ENCODE assay signal across 25 cellular contexts in genomic region chr3:61681636-61682035, GRCh38.
"Had no signal": no experiment of that assay in that cellular context is flagged by ENCODE, and none has a peak within 500 bp of the region (broad histone marks: within the 10 kb centered on the region; RNA-seq: fewer than 3 reads in every experiment).

No MANE protein-coding gene starts in this region.

- H3K27me3 Mint-ChIP-seq: activated naive CD8-positive, alpha-beta T cell treated with anti-CD3 and anti-CD28 coated beads, Interleukin-2, amount 10 ng/mL, durations not matched to agents 7 days and 5 days had no signal

- H3K9me3 ChIP-seq: adrenal gland had no signal

- DNase-seq: activated CD4-positive, alpha-beta T cell treated with anti-CD3 and anti-CD28 coated beads for 4 hours; activated CD8-positive, alpha-beta memory T cell treated with anti-CD3 and anti-CD28 coated beads, Interleukin-2, amount 50 U/mL, for 48 hours; activated CD8-positive, alpha-beta T cell treated with anti-CD3 and anti-CD28 coated beads for 36 hours; activated naive CD4-positive, alpha-beta T cell treated with anti-CD3 and anti-CD28 coated beads, Interleukin-2, amount 50 U/mL, for 16 hours; activated naive CD8-positive, alpha-beta T cell treated with anti-CD3 and anti-CD28 coated beads, Interleukin-2, amount 10 ng/mL, durations not matched to agents 7 days and 5 days; activated T-cell treated with anti-CD3 and anti-CD28 coated beads, Interleukin-2, amount 50 U/mL, for 1 hour; adrenal gland; anterior cingulate cortex; Karpas-422; NCI-H1048; NCI-H2029; NCI-H2107; NCI-H2171 treated with DMSO at 0.1 percent for 48 hours; NCI-H226; NCI-H510A; NCI-H526 treated with DMSO at 0.1 percent for 48 hours; NCI-H82; OCI-M1; RPMI8226; T-helper 1 cell had no signal

- H3K4me3 Mint-ChIP-seq: activated CD8-positive, alpha-beta T cell treated with anti-CD3 and anti-CD28 coated beads for 36 hours; activated naive CD8-positive, alpha-beta T cell treated with anti-CD3 and anti-CD28 coated beads, Interleukin-2, amount 10 ng/mL, durations not matched to agents 7 days and 5 days had no signal

- H3K27me3 ChIP-seq: adrenal gland had no signal

- ATAC-seq: activated CD4-positive, CD25-positive, alpha-beta regulatory T cell treated with anti-CD3 and anti-CD28 coated beads, Interleukin-2, amount 50 U/mL, for 24 hours; activated CD8-positive, alpha-beta T cell treated with anti-CD3 and anti-CD28 coated beads for 36 hours; K562; Panc1; Right ventricle myocardium inferior had no signal

- H3K9me3 Mint-ChIP-seq: activated CD8-positive, alpha-beta T cell treated with anti-CD3 and anti-CD28 coated beads for 36 hours; activated naive CD8-positive, alpha-beta T cell treated with anti-CD3 and anti-CD28 coated beads, Interleukin-2, amount 10 ng/mL, durations not matched to agents 7 days and 5 days had no signal

- H3K36me3 ChIP-seq: adrenal gland had no signal

- H3K27ac Mint-ChIP-seq: activated CD8-positive, alpha-beta T cell treated with anti-CD3 and anti-CD28 coated beads for 36 hours; activated naive CD8-positive, alpha-beta T cell treated with anti-CD3 and anti-CD28 coated beads, Interleukin-2, amount 10 ng/mL, durations not matched to agents 7 days and 5 days had no signal

- H3K4me3 ChIP-seq: adrenal gland, K562 had no signal

- H3K4me1 ChIP-seq: adrenal gland had no signal

- H3K36me3 Mint-ChIP-seq: activated naive CD8-positive, alpha-beta T cell treated with anti-CD3 and anti-CD28 coated beads, Interleukin-2, amount 10 ng/mL, durations not matched to agents 7 days and 5 days had no signal

- H3K27ac ChIP-seq: adrenal gland, VCaP had no signal

- H3K4me1 Mint-ChIP-seq: activated naive CD8-positive, alpha-beta T cell treated with anti-CD3 and anti-CD28 coated beads, Interleukin-2, amount 10 ng/mL, durations not matched to agents 7 days and 5 days had no signal
